ENCODE assay signal across 2 cellular contexts in the genomic region with DNA sequence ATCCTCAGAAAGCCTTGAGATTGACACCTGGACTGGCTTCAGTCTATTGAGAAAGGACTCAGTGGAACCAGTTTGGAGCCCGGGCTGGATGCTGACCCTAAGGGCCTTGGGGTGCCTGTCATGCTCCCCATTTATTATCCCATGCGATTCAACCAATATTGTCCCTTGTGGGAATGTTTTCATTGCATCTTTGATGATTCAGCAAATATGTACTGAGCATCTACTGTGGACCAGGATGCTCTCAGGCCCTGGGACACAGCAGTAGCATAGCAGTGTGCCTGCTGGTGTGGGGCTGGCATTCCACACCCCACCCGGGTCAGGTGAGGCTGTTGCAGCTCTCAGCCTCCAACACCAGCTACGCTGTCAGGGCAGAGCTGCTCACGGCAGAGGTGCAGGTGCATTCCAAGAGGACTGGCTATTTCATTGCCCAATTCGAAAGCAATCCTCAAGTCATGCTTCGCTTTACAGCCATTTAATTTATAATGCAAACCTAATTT.
TF ChIP-seq lines count a peak whose summit lies in the region.

No MANE protein-coding gene starts in this region.

TF ChIP-seq in HepG2, 621 proteins besides CTCF, POLR2A, EP300 and RAD21:
- TF ChIP-seq HDAC1 (CRISPR knock-in tag; IDR thresholded peaks at IDR 0.05): no peak
- TF ChIP-seq ZNF577 (CRISPR knock-in tag; IDR thresholded peaks at IDR 0.05; ENCODE audit: borderline replicate concordance, low read depth): no peak
- TF ChIP-seq MAFF (IDR thresholded peaks at IDR 0.05; ENCODE audit: low read depth, low read length): peak; percentile 91
- no peak for TF ChIP-seq ZFP37 (CRISPR knock-in tag; IDR thresholded peaks at IDR 0.05; ENCODE audit: borderline replicate concordance)
- TF ChIP-seq ZSCAN31 (CRISPR knock-in tag; IDR thresholded peaks at IDR 0.05; ENCODE audit: low read depth): no peak
- no peak for TF ChIP-seq MZF1 (CRISPR knock-in tag; IDR thresholded peaks at IDR 0.05; ENCODE audit: borderline replicate concordance)
- peak; percentile 90 to 96 for TF ChIP-seq MAFK (conservative IDR thresholded peaks at IDR 0.05 in 1 of 2, IDR thresholded peaks at IDR 0.05 in 1 of 2; ENCODE audit: low read length in 2 of 2)
- no peak for TF ChIP-seq TBL1XR1 (IDR thresholded peaks at IDR 0.05; ENCODE audit: borderline replicate concordance, low read length, partially characterized antibody)
- TF ChIP-seq CC2D1A (CRISPR knock-in tag; IDR thresholded peaks at IDR 0.05): no peak
- TF ChIP-seq, protein P1, sequence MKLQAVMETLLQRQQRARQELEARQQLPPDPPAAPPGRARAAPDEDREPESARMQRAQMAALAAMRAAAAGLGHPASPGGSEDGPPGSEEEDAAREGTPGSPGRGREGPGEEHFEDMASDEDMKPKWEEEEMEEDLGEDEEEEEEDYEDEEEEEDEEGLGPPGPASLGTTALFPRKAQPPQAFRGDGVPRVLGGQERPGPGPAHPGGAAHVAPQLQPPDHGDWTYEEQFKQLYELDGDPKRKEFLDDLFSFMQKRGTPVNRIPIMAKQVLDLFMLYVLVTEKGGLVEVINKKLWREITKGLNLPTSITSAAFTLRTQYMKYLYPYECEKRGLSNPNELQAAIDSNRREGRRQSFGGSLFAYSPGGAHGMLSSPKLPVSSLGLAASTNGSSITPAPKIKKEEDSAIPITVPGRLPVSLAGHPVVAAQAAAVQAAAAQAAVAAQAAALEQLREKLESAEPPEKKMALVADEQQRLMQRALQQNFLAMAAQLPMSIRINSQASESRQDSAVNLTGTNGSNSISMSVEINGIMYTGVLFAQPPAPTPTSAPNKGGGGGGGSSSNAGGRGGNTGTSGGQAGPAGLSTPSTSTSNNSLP (IDR thresholded peaks at IDR 0.05; ENCODE audit: low read depth, low read length): no peak

TF ChIP-seq in K562, 482 proteins besides CTCF, POLR2A, EP300 and RAD21:
- TF ChIP-seq ZNF316 (IDR thresholded peaks at IDR 0.05) (peak; percentile 53; the same call in 1 of the 2 replicates), PCBP1 (IDR thresholded peaks at IDR 0.05; ENCODE audit: low read depth, low read length, poor library complexity, severe bottlenecking) (no peak), C11orf30 (IDR thresholded peaks at IDR 0.05; ENCODE audit: low read depth) (peak; percentile 40), JUN (IDR thresholded peaks at IDR 0.05; ENCODE audit: borderline replicate concordance, low read depth, low read length) (no peak), JUN (CRISPR knock-in tag; IDR thresholded peaks at IDR 0.05; ENCODE audit: borderline replicate concordance) (no peak), MAFG (tag; conservative IDR thresholded peaks at IDR 0.05) (peak; percentile 40; the same call in 1 of the 2 replicates), MAFF (IDR thresholded peaks at IDR 0.05; ENCODE audit: low read length) (peak; percentile 40; the same call in 1 of the 2 replicates), MAFK (IDR thresholded peaks at IDR 0.05; ENCODE audit: low read length) (peak; percentile 50; the same call in 1 of the 2 replicates)
